In genomic region chr7:1794888-1795542, GRCh38 we compare ENCODE assay signal across 14 cellular contexts.
DNase-seq lines count a peak whose midpoint lies in the region; ATAC-seq and TF ChIP-seq lines count a peak whose summit lies in the region.
"Had no signal": no experiment of that assay in that cellular context is flagged by ENCODE, and none has a peak within 500 bp of the region (broad histone marks: within the 10 kb centered on the region; RNA-seq: fewer than 3 reads in every experiment).

No MANE protein-coding gene starts in this region.

- no peak overlapping the region for H3K9ac ChIP-seq in SK-N-MC (ENCODE audit: insufficient read length)
- no peak overlapping the region for H3K9ac ChIP-seq in liver (ENCODE audit: low read depth in 1 of 2, low read length in 2 of 2)

- H3K4me3 ChIP-seq in SK-N-MC, result no peak overlapping the region
- no peak overlapping the region for H3K4me3 ChIP-seq in liver (ENCODE audit: low read depth in 1 of 3, low read length in 3 of 3)
- no peak overlapping the region for H3K4me3 ChIP-seq in uterus

- intact Hi-C loops in uterus (cut with DNase I; ENCODE audit: low total_unique reads), result no loop called here

- 20% methylated on average over 1 of the region's 1 CpG for WGBS in liver

- ATAC-seq in GM21576 (IDR thresholded peaks at IDR 0.05; ENCODE audit: unreplicated experiment) (no peak), GM18517 (IDR thresholded peaks at IDR 0.05; ENCODE audit: unreplicated experiment) (no peak)
- ATAC-seq: naive thymus-derived CD8-positive, alpha-beta T cell had no signal

- H3K36me3 ChIP-seq in SK-N-MC (ENCODE audit: insufficient read depth, low read length), result no peaks in the 10 kb centered on the region
- H3K36me3 ChIP-seq in liver (ENCODE audit: control insufficient read depth in 4 of 4, insufficient read depth in 3 of 4, low read depth in 1 of 4, low read length in 3 of 4), result no peaks in the 10 kb centered on the region
- H3K36me3 ChIP-seq in uterus, result no peaks in the 10 kb centered on the region

- H3K4me1 ChIP-seq in liver (ENCODE audit: control insufficient read depth in 4 of 4, insufficient read depth in 4 of 4, low read length in 3 of 4) (no peaks in the 10 kb centered on the region), uterus (no peaks in the 10 kb centered on the region)

- H3K27me3 ChIP-seq in liver (ENCODE audit: control insufficient read depth in 4 of 4, insufficient read depth in 4 of 4, low read length in 3 of 4), result no peaks in the 10 kb centered on the region
- no peaks in the 10 kb centered on the region for H3K27me3 ChIP-seq in uterus

- H3K9me3 ChIP-seq in SK-N-MC (ENCODE audit: low read depth, low read length), result peaks cover 5% of the 10 kb centered on the region; the same call in 1 of the 2 replicates
- H3K9me3 ChIP-seq in liver (ENCODE audit: control insufficient read depth in 4 of 4, low read length in 3 of 4), result peaks cover 0 to 12% (median 5%) of the 10 kb centered on the region in 4 donors
- peaks cover 0 to 6% of the 10 kb centered on the region in 2 donors for H3K9me3 ChIP-seq in uterus

- peak; percentile 28 for DNase-seq in GF-D8 (lab: John Stamatoyannopoulos, UW)
- DNase-seq in M059J (ENCODE audit: low read depth), result peak; percentile 15
- DNase-seq in SK-N-MC (ENCODE audit: low read depth, low spot score), result peak; percentile 3
- no peak for DNase-seq in uterus
- DNase-seq in activated CD4-positive, CD25-positive, alpha-beta regulatory T cell treated with anti-CD3 and anti-CD28 coated beads, Interleukin-2, amount 50 U/mL, for 72 hours, result no peak
- DNase-seq: DMS79; HCEC 1CT; kidney glomerular epithelial cell; naive thymus-derived CD8-positive, alpha-beta T cell; NCI-H1048 had no signal

- TF ChIP-seq CTCF in liver (IDR thresholded peaks at IDR 0.05; ENCODE audit: low read depth, low read length, missing input control), result no peak
- TF ChIP-seq CTCF in uterus (IDR thresholded peaks at IDR 0.05), result no peak

- no peak for TF ChIP-seq POLR2A in uterus (IDR thresholded peaks at IDR 0.05)

- H3K27ac ChIP-seq in SK-N-MC, result no peak overlapping the region
- H3K27ac ChIP-seq in liver (ENCODE audit: low read depth in 1 of 2, low read length in 2 of 2), result no peak overlapping the region
- H3K27ac ChIP-seq in uterus, result no peak overlapping the region
- H3K27ac ChIP-seq: VCaP had no signal

- TF ChIP-seq RAD21 in liver (IDR thresholded peaks at IDR 0.05), result peak; percentile 34 to 44

TF ChIP-seq in liver, 16 proteins besides CTCF, POLR2A, EP300 and RAD21:
- TF ChIP-seq ZBTB33 (IDR thresholded peaks at IDR 0.05), result no peak
- no peak for TF ChIP-seq TAF1 (conservative IDR thresholded peaks at IDR 0.05)
- no peak for TF ChIP-seq FOXA2 (IDR thresholded peaks at IDR 0.05)
- no peak for TF ChIP-seq REST (IDR thresholded peaks at IDR 0.05)
- TF ChIP-seq YY1 (IDR thresholded peaks at IDR 0.05), result no peak
- no peak for TF ChIP-seq RXRA (IDR thresholded peaks at IDR 0.05)
- no peak for TF ChIP-seq GABPA (IDR thresholded peaks at IDR 0.05 in 1 of 2, conservative IDR thresholded peaks at IDR 0.05 in 1 of 2)
- no peak for TF ChIP-seq HNF4A (conservative IDR thresholded peaks at IDR 0.05)
- no peak for TF ChIP-seq FOXA1 (IDR thresholded peaks at IDR 0.05)
- no peak for TF ChIP-seq JUND (IDR thresholded peaks at IDR 0.05)
- no peak for TF ChIP-seq SP1 (IDR thresholded peaks at IDR 0.05)
- TF ChIP-seq HNF4G (IDR thresholded peaks at IDR 0.05), result no peak
- TF ChIP-seq EGR1 (IDR thresholded peaks at IDR 0.05; ENCODE audit: low read depth in 2 of 2), result no peak
- TF ChIP-seq ATF3 (IDR thresholded peaks at IDR 0.05), result no peak
- no peak for TF ChIP-seq NR2F2 (IDR thresholded peaks at IDR 0.05)
- TF ChIP-seq MAX (IDR thresholded peaks at IDR 0.05), result no peak

Comparison
In these comparisons a context has a peak if more than half of its experiments do, and no peak if none do; other contexts are left out.
1. DNase-seq: peak in GF-D8 (single experiment), M059J (single experiment) and SK-N-MC (single experiment); none in uterus (0 of 2) and activated CD4-positive, CD25-positive, alpha-beta regulatory T cell treated with anti-CD3 and anti-CD28 coated beads, Interleukin-2, amount 50 U/mL, for 72 hours (single experiment).